In the genomic region with DNA sequence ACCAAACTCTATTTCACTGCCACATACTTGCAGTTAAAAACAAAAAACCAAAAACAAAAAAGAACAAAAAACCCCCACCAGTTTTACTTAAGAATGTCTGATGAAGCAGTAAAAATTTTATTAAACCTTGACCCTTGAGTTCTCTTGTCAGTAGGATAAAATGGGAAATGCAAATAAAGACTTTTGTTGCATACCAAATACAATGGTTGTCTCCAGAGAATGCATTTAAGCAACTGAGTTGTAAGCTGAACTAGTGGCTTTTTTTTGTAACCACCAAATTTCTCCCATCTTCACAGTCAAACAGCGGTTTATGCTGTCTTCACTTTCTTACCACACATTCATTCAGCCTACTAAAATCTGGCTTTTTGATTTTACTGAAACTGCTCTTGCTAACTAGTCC, we compare ENCODE assay signal across 12 cellular contexts. TPM values are rescaled to one million over a fixed set of nuclear protein-coding genes. Genes with fewer than 3 reads are reported as not detected.
DNase-seq lines count a peak whose midpoint lies in the region; TF ChIP-seq lines count a peak whose summit lies in the region.
"Had no signal": no experiment of that assay in that cellular context is flagged by ENCODE, and none has a peak within 500 bp of the region (broad histone marks: within the 10 kb centered on the region; RNA-seq: fewer than 3 reads in every experiment).

No MANE protein-coding gene starts in this region.

- peaks cover 36% of the 10 kb centered on the region for H3K4me1 Mint-ChIP-seq in MCF 10A (ENCODE audit: insufficient read depth, unreplicated experiment)
- H3K4me1 Mint-ChIP-seq in activated CD4-positive, alpha-beta memory T cell treated with anti-CD3 and anti-CD28 coated beads, Interleukin-2, amount 10 ng/mL, durations not matched to agents 7 days and 5 days, result peaks cover 39% of the 10 kb centered on the region

- no peak for TF ChIP-seq EP300 in transverse colon (IDR thresholded peaks at IDR 0.05; ENCODE audit: low read depth)

- intact Hi-C loops in MCF 10A (cut with micrococcal nuclease) (no loop called here), breast epithelium (cut with DNase I; ENCODE audit: low total_unique reads) (no loop called here), transverse colon (cut with DNase I; ENCODE audit: low total_unique reads) (no loop called here), head of caudate nucleus (cut with DNase I) (no loop called here)

- TF ChIP-seq CTCF in MCF 10A (IDR thresholded peaks at IDR 0.05; ENCODE audit: unreplicated experiment) (no peak), breast epithelium (IDR thresholded peaks at IDR 0.05) (no peak), SU-DHL-6 (IDR thresholded peaks at IDR 0.05; ENCODE audit: insufficient read depth, low read length, poor library complexity, severe bottlenecking) (no peak), hepatocyte (IDR thresholded peaks at IDR 0.05; ENCODE audit: poor library complexity) (no peak), transverse colon (IDR thresholded peaks at IDR 0.05) (no peak)

- H4K20me1 ChIP-seq in SU-DHL-6 (ENCODE audit: low read depth, low read length) (peaks cover 8% of the 10 kb centered on the region; the same call in 1 of the 2 replicates), hepatocyte (ENCODE audit: insufficient read depth, poor library complexity, severe bottlenecking) (peaks cover 59% of the 10 kb centered on the region)

- in situ Hi-C loops in transverse colon (cut with MboI; ENCODE audit: low pct_ligation_motif_present in 1 of 4, low pct_unique_long_range_greater_than_20kb in 1 of 4, low sequenced_read_pairs in 3 of 4), result no loop called here

- no TSS peak for BruUV-seq in MCF 10A (replicated peaks; lab: Mats Ljungman, UMichigan)

- H3K27ac Mint-ChIP-seq in MCF 10A (ENCODE audit: low read depth, unreplicated experiment), result no peak overlapping the region
- H3K27ac Mint-ChIP-seq in activated CD4-positive, alpha-beta memory T cell treated with anti-CD3 and anti-CD28 coated beads, Interleukin-2, amount 10 ng/mL, durations not matched to agents 7 days and 5 days, result no peak overlapping the region
- H3K27ac Mint-ChIP-seq: dendritic cell treated with granulocyte-macrophage colony-stimulating factor and Interleukin-4, amounts not matched to agents 40 ng/mL and 50 ng/mL, for 4 days had no signal

- H3F3A ChIP-seq in SU-DHL-6 (ENCODE audit: insufficient read depth), result peaks cover 49% of the 10 kb centered on the region

- H3K4me1 ChIP-seq in breast epithelium (peaks cover 0 to 8% of the 10 kb centered on the region in 2 donors), hepatocyte (ENCODE audit: insufficient read depth) (peaks cover 25% of the 10 kb centered on the region), transverse colon (peaks cover 12 to 52% (median 28%) of the 10 kb centered on the region in 4 donors)

- peak overlapping the region; percentile 92 for H3K9ac ChIP-seq in SU-DHL-6 (ENCODE audit: low read length)

- no peaks in the 10 kb centered on the region for H3K27me3 Mint-ChIP-seq in MCF 10A (ENCODE audit: insufficient read depth, unreplicated experiment)
- H3K27me3 Mint-ChIP-seq in activated CD4-positive, alpha-beta memory T cell treated with anti-CD3 and anti-CD28 coated beads, Interleukin-2, amount 10 ng/mL, durations not matched to agents 7 days and 5 days, result peaks cover 14% of the 10 kb centered on the region
- H3K27me3 Mint-ChIP-seq: dendritic cell treated with granulocyte-macrophage colony-stimulating factor and Interleukin-4, amounts not matched to agents 40 ng/mL and 50 ng/mL, for 4 days had no signal

- CTCF ChIA-PET in MCF 10A (lab: Yijun Ruan, JAX), result interaction anchor here (1.6 to 5.7 kb wide), 2 partner anchors 46 to 51 kb away, joined by 7 to 29 read pairs; no protein-coding TSS in a partner anchor
- CTCF ChIA-PET in activated CD4-positive, alpha-beta memory T cell treated with anti-CD3 and anti-CD28 coated beads, Interleukin-2, amount 10 ng/mL, durations not matched to agents 7 days and 5 days (lab: Charles Lee), result no interaction called here

- no peaks in the 10 kb centered on the region for H3K9me3 ChIP-seq in breast epithelium
- H3K9me3 ChIP-seq in SU-DHL-6 (ENCODE audit: insufficient read depth, low read length), result no peaks in the 10 kb centered on the region
- H3K9me3 ChIP-seq in hepatocyte (ENCODE audit: low read depth), result no peaks in the 10 kb centered on the region
- H3K9me3 ChIP-seq in transverse colon, result no peaks in the 10 kb centered on the region

- H3K9me2 ChIP-seq in SU-DHL-6 (replicated peaks; ENCODE audit: insufficient read depth, low read length), result no peaks in the 10 kb centered on the region
- no peaks in the 10 kb centered on the region for H3K9me2 ChIP-seq in hepatocyte (replicated peaks; ENCODE audit: insufficient read depth)

- H3K27ac ChIP-seq in breast epithelium (no peak overlapping the region), SU-DHL-6 (ENCODE audit: low read depth, low read length) (peak overlapping the region; percentile 84), hepatocyte (peak overlapping the region; percentile 17), transverse colon (peak overlapping the region in 3 of 4 donors; percentile 16 to 98 (median 98))

- H3K4me2 ChIP-seq in SU-DHL-6 (ENCODE audit: low read depth, low read length, poor library complexity, severe bottlenecking) (peak overlapping the region; percentile 83), hepatocyte (peak overlapping the region; percentile 82)

- WGBS in hepatocyte (ENCODE audit: low lambda C conversion rate, missing lambda C conversion rate), result 95% methylated on average over 1 of the region's 1 CpG
- WGBS in transverse colon (ENCODE audit: low coverage in 1 of 2), 2 donors, result 76 to 87% methylated on average over 1 of the region's 1 CpG

- no peak for TF ChIP-seq POLR2A in breast epithelium (IDR thresholded peaks at IDR 0.05)
- no peak for TF ChIP-seq POLR2A in transverse colon (IDR thresholded peaks at IDR 0.05)

- H3K36me3 ChIP-seq in breast epithelium, result no peaks in the 10 kb centered on the region
- H3K36me3 ChIP-seq in SU-DHL-6 (ENCODE audit: low read length), result peaks cover 29% of the 10 kb centered on the region
- H3K36me3 ChIP-seq in hepatocyte (replicated peaks; ENCODE audit: insufficient read depth, low read depth), result no peaks in the 10 kb centered on the region
- H3K36me3 ChIP-seq in transverse colon, result no peaks in the 10 kb centered on the region

- DNase-seq in MCF 10A (ENCODE audit: unreplicated experiment) (no peak), breast epithelium (ENCODE audit: low spot score in 2 of 2) (no peak), hepatocyte (ENCODE audit: low spot score) (no peak), transverse colon (no peak), head of caudate nucleus (no peak), NCI-H510A (lab: John Stamatoyannopoulos, UW) (no peak)
- DNase-seq in activated CD4-positive, alpha-beta memory T cell treated with anti-CD3 and anti-CD28 coated beads, Interleukin-2, amount 10 ng/mL, durations not matched to agents 7 days and 5 days, result no peak
- DNase-seq: activated gamma-delta T cell, NCI-H69, T1000 had no signal

- peak overlapping the region in 1 of 3 donors; percentile 9 for H3K4me3 ChIP-seq in breast epithelium
- H3K4me3 ChIP-seq in SU-DHL-6 (ENCODE audit: insufficient read depth, low read length, poor library complexity, severe bottlenecking), result peak overlapping the region; percentile 79
- no peak overlapping the region for H3K4me3 ChIP-seq in hepatocyte
- no peak overlapping the region for H3K4me3 ChIP-seq in transverse colon

- H2AFZ ChIP-seq in SU-DHL-6 (ENCODE audit: low read depth, low read length, severe bottlenecking) (no peak overlapping the region), hepatocyte (no peak overlapping the region)

- H3K79me2 ChIP-seq in SU-DHL-6 (ENCODE audit: insufficient read depth, low read length), result peaks cover 88% of the 10 kb centered on the region
- peaks cover 76% of the 10 kb centered on the region for H3K79me2 ChIP-seq in hepatocyte

- H3K36me3 Mint-ChIP-seq in MCF 10A (ENCODE audit: insufficient read depth, unreplicated experiment), result peaks cover 7% of the 10 kb centered on the region
- peaks cover 14% of the 10 kb centered on the region for H3K36me3 Mint-ChIP-seq in activated CD4-positive, alpha-beta memory T cell treated with anti-CD3 and anti-CD28 coated beads, Interleukin-2, amount 10 ng/mL, durations not matched to agents 7 days and 5 days (ENCODE audit: low read depth)

- POLR2A ChIA-PET in MCF 10A (lab: Yijun Ruan, JAX), result interaction anchor here (1.6 to 7.3 kb wide), 3 partner anchors 12 to 45 kb away, joined by 4 to 139 read pairs (median 38); no protein-coding TSS in a partner anchor
- POLR2A ChIA-PET in activated CD4-positive, alpha-beta memory T cell treated with anti-CD3 and anti-CD28 coated beads, Interleukin-2, amount 10 ng/mL, durations not matched to agents 7 days and 5 days (lab: Charles Lee), result interaction anchor here (7.2 kb wide), 1 partner anchor 37 kb away, joined by 93 read pairs; no protein-coding TSS in a partner anchor

- peak overlapping the region; percentile 88 for H3K4me3 Mint-ChIP-seq in MCF 10A (ENCODE audit: unreplicated experiment)
- no peak overlapping the region for H3K4me3 Mint-ChIP-seq in activated CD4-positive, alpha-beta memory T cell treated with anti-CD3 and anti-CD28 coated beads, Interleukin-2, amount 10 ng/mL, durations not matched to agents 7 days and 5 days
- H3K4me3 Mint-ChIP-seq: dendritic cell treated with granulocyte-macrophage colony-stimulating factor and Interleukin-4, amounts not matched to agents 40 ng/mL and 50 ng/mL, for 4 days had no signal

- no peaks in the 10 kb centered on the region for H3K27me3 ChIP-seq in breast epithelium
- no peaks in the 10 kb centered on the region for H3K27me3 ChIP-seq in SU-DHL-6 (ENCODE audit: low read length)
- no peaks in the 10 kb centered on the region for H3K27me3 ChIP-seq in hepatocyte
- H3K27me3 ChIP-seq in transverse colon, result no peaks in the 10 kb centered on the region

- no peaks in the 10 kb centered on the region for H3K9me3 Mint-ChIP-seq in MCF 10A (ENCODE audit: unreplicated experiment)
- H3K9me3 Mint-ChIP-seq in activated CD4-positive, alpha-beta memory T cell treated with anti-CD3 and anti-CD28 coated beads, Interleukin-2, amount 10 ng/mL, durations not matched to agents 7 days and 5 days, result no peaks in the 10 kb centered on the region
- H3K9me3 Mint-ChIP-seq: dendritic cell treated with granulocyte-macrophage colony-stimulating factor and Interleukin-4, amounts not matched to agents 40 ng/mL and 50 ng/mL, for 4 days had no signal

RNA-seq across cellular contexts. Expression of gene SYPL1, which starts 3.1 kb away (rescaled TPM):
- total RNA-seq in MCF 10A (2022) (77.6 and 92.1 TPM in 2 replicates), breast epithelium (100 to 1,000 TPM in 1 of 3 donors, 10 to 100 TPM in 2; 96.2 to 116 (median 98.3) TPM), hepatocyte (94.2 and 103 TPM in 2 replicates), transverse colon (10 to 100 TPM; 36.7 to 81.8 (median 59.5) TPM)
- 96.9 and 110 TPM in 2 replicates for polyA plus RNA-seq in hepatocyte
- 10 to 100 TPM; 37.5 to 38.8 TPM for total RNA-seq in activated CD4-positive, alpha-beta memory T cell treated with anti-CD3 and anti-CD28 coated beads, Interleukin-2, amount 10 ng/mL, durations not matched to agents 7 days and 5 days

Comparison
In these comparisons a context has a peak if more than half of its experiments do, and no peak if none do; other contexts are left out.
1. H3K27ac ChIP-seq: peak in SU-DHL-6 (single experiment), hepatocyte (single experiment) and transverse colon (3 of 4); none in breast epithelium (0 of 2).